In genomic region chr16:16118337-16118736, GRCh38 we compare ENCODE assay signal across 1 cellular context.
TF ChIP-seq lines count a peak whose summit lies in the region.

No MANE protein-coding gene starts in this region.

TF ChIP-seq in K562, 482 proteins besides CTCF, POLR2A, EP300 and RAD21 (continued from another document and continues in another):
- TF ChIP-seq ARID4B (CRISPR knock-in tag; IDR thresholded peaks at IDR 0.05) (no peak), NBN (IDR thresholded peaks at IDR 0.05; ENCODE audit: low read depth) (no peak), KLF6 (CRISPR knock-in tag; IDR thresholded peaks at IDR 0.05; ENCODE audit: borderline replicate concordance) (no peak), SUPT5H (IDR thresholded peaks at IDR 0.05) (no peak), ZC3H8 (IDR thresholded peaks at IDR 0.05) (no peak), YY1 (IDR thresholded peaks at IDR 0.05; ENCODE audit: borderline replicate concordance in 1 of 3, control insufficient read depth in 1 of 3, extremely low read depth in 1 of 3, insufficient read depth in 3 of 3, insufficient read length in 1 of 3, insufficient replicate concordance in 2 of 3, low read depth in 1 of 3, low read length in 2 of 3) (peak in 1 of 3 experiments; percentile 32), AFF1 (IDR thresholded peaks at IDR 0.05; ENCODE audit: low read depth in 1 of 2, partially characterized antibody in 2 of 2) (no peak), ZNF217 (CRISPR knock-in tag; IDR thresholded peaks at IDR 0.05) (no peak), MAX (CRISPR knock-in tag; IDR thresholded peaks at IDR 0.05) (no peak), USF2 (CRISPR knock-in tag; IDR thresholded peaks at IDR 0.05) (no peak), ZFX (CRISPR knock-in tag; IDR thresholded peaks at IDR 0.05) (no peak), ZZZ3 (IDR thresholded peaks at IDR 0.05) (no peak), HOMEZ (CRISPR knock-in tag; IDR thresholded peaks at IDR 0.05) (no peak), TRIM24 (IDR thresholded peaks at IDR 0.05) (peak; percentile 71 to 74), TCF15 (CRISPR knock-in tag; IDR thresholded peaks at IDR 0.05) (no peak), SMARCC2 (IDR thresholded peaks at IDR 0.05; ENCODE audit: low read depth) (no peak), BCOR (IDR thresholded peaks at IDR 0.05) (no peak), ETV6 (IDR thresholded peaks at IDR 0.05; ENCODE audit: borderline replicate concordance in 1 of 2, low read depth in 2 of 2, low read length in 1 of 2) (no peak), ETV6 (CRISPR knock-in tag; IDR thresholded peaks at IDR 0.05; ENCODE audit: borderline replicate concordance) (no peak), FOXM1 (IDR thresholded peaks at IDR 0.05; ENCODE audit: low read depth) (no peak), FOXM1 (CRISPR knock-in tag; IDR thresholded peaks at IDR 0.05; ENCODE audit: low read depth) (no peak), ZNF655 (CRISPR knock-in tag; IDR thresholded peaks at IDR 0.05) (no peak), HNRNPUL1 (IDR thresholded peaks at IDR 0.05; ENCODE audit: low read length) (no peak), ZNF347 (CRISPR knock-in tag; IDR thresholded peaks at IDR 0.05; ENCODE audit: low read depth) (no peak), ATF1 (CRISPR knock-in tag; IDR thresholded peaks at IDR 0.05) (no peak), ATF1 (tag; IDR thresholded peaks at IDR 0.05) (no peak), NONO (IDR thresholded peaks at IDR 0.05; ENCODE audit: low read depth in 2 of 2, low read length in 1 of 2) (no peak), TCFL5 (CRISPR knock-in tag; conservative IDR thresholded peaks at IDR 0.05) (no peak), ZNF146 (CRISPR knock-in tag; IDR thresholded peaks at IDR 0.05; ENCODE audit: unreplicated experiment) (no peak), JUND (IDR thresholded peaks at IDR 0.05; ENCODE audit: borderline replicate concordance, low read depth, low read length) (no peak), JUND (tag; IDR thresholded peaks at IDR 0.05; ENCODE audit: borderline replicate concordance, low read depth, low read length) (no peak), USF1 (CRISPR knock-in tag; IDR thresholded peaks at IDR 0.05) (no peak), TGIF2 (CRISPR knock-in tag; IDR thresholded peaks at IDR 0.05) (no peak), ZNF384 (IDR thresholded peaks at IDR 0.05; ENCODE audit: low read depth, low read length) (peak; percentile 77), ZNF280A (IDR thresholded peaks at IDR 0.05; ENCODE audit: low read depth, partially characterized antibody) (peak; percentile 91), CBX1 (IDR thresholded peaks at IDR 0.05; ENCODE audit: low read depth) (0 out of 2 replicates have a peak, but pooled peaks have one; percentile 55), ZNF398 (CRISPR knock-in tag; IDR thresholded peaks at IDR 0.05) (no peak), FOXP4 (CRISPR knock-in tag; IDR thresholded peaks at IDR 0.05; ENCODE audit: borderline replicate concordance) (no peak), HDAC3 (IDR thresholded peaks at IDR 0.05; ENCODE audit: borderline replicate concordance, partially characterized antibody) (no peak), ZBTB43 (CRISPR knock-in tag; IDR thresholded peaks at IDR 0.05) (no peak), SIX5 (IDR thresholded peaks at IDR 0.05; ENCODE audit: borderline replicate concordance in 1 of 2, insufficient read depth in 1 of 2, low read depth in 1 of 2, low read length in 2 of 2) (no peak)
